Comparison of ENCODE assay signal across 19 cellular contexts in the genomic region with DNA sequence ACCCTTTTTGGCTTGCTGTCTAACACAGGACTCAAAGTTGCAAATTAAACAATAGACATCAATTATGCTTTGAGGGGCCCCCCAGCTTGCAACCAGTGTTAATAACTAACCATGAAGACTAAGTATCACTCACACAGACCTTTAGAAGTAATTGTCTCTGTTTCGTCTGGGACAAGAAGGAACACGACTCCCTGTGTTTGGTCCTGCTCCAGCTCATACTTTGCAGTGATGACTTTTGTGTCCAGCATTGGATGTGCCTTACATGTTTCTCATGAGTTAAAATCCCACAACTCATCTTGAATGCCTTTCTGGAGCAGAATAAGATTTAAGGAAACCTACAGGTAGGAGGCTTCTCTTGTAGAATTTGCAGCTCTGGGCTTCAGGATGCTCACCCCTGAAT. TPM values are rescaled to one million over a fixed set of nuclear protein-coding genes. Genes with fewer than 3 reads are reported as not detected.
A peak's percentile ranks its signal among the peaks of the same experiment; 100 is the strongest.
DNase-seq lines count a peak whose midpoint lies in the region; ATAC-seq, FAIRE-seq and TF ChIP-seq lines count a peak whose summit lies in the region.
"Had no signal": no experiment of that assay in that cellular context is flagged by ENCODE, and none has a peak within 500 bp of the region (broad histone marks: within the 10 kb centered on the region; RNA-seq: fewer than 3 reads in every experiment).

No MANE protein-coding gene starts in this region.

- no peaks in the 10 kb centered on the region for H3K79me2 ChIP-seq in keratinocyte (ENCODE audit: control insufficient read depth, insufficient read depth, low read length)

- DNase-seq in heart left ventricle (no peak), Right ventricle myocardium inferior (ENCODE audit: missing footprints) (no peak), bronchial epithelial cell (ENCODE audit: low read depth) (peak; percentile 76), keratinocyte (ENCODE audit: low read depth, low spot score) (no peak), T-cell (no peak)
- no peak for DNase-seq in naive thymus-derived CD4-positive, alpha-beta T cell
- DNase-seq: BE2C; C1 segment of cervical spinal cord; Caco-2; CD4-positive, alpha-beta T cell; H9 had no signal

- no peak overlapping the region for H3K27ac Mint-ChIP-seq in naive thymus-derived CD4-positive, alpha-beta T cell
- H3K27ac Mint-ChIP-seq in T-cell, result no peak overlapping the region
- H3K27ac Mint-ChIP-seq: CD4-positive, alpha-beta T cell had no signal

- H3K4me3 Mint-ChIP-seq in naive thymus-derived CD4-positive, alpha-beta T cell, result no peak overlapping the region
- H3K4me3 Mint-ChIP-seq in T-cell, result no peak overlapping the region
- H3K4me3 Mint-ChIP-seq: CD4-positive, alpha-beta T cell; H9 had no signal

- FAIRE-seq in bronchial epithelial cell (lab: Jason Lieb, UNC) (no peak), keratinocyte (lab: Jason Lieb, UNC) (peak; percentile 41)
- FAIRE-seq: D721Med, G401.6, GM12891, GM19239, H1 had no signal

- peaks cover 0 to 1% (median 0%) of the 10 kb centered on the region in 11 donors for H3K9me3 Mint-ChIP-seq in naive thymus-derived CD4-positive, alpha-beta T cell
- H3K9me3 Mint-ChIP-seq in T-cell, result peaks cover 0 to 2% (median 0%) of the 10 kb centered on the region in 3 donors
- H3K9me3 Mint-ChIP-seq: CD4-positive, alpha-beta T cell; H9 had no signal

- no peaks in the 10 kb centered on the region for H4K20me1 ChIP-seq in keratinocyte (ENCODE audit: control insufficient read depth, extremely low read depth, insufficient read depth, low read length)

- 40 to 55% (median 50%) methylated on average over 2 of the region's 2 CpGs for WGBS in heart left ventricle, 4 donors

- no peak overlapping the region for H3K9ac ChIP-seq in keratinocyte (ENCODE audit: control insufficient read depth, extremely low read depth, insufficient read depth, low read length)

- H3K4me1 Mint-ChIP-seq in naive thymus-derived CD4-positive, alpha-beta T cell, result no peaks in the 10 kb centered on the region
- H3K4me1 Mint-ChIP-seq in T-cell, result no peaks in the 10 kb centered on the region

- TF ChIP-seq POLR2A in heart left ventricle (IDR thresholded peaks at IDR 0.05), result no peak

- H3K36me3 ChIP-seq in heart left ventricle, result no peaks in the 10 kb centered on the region
- no peaks in the 10 kb centered on the region for H3K36me3 ChIP-seq in bronchial epithelial cell (ENCODE audit: control insufficient read depth, insufficient read depth, low read length)
- no peaks in the 10 kb centered on the region for H3K36me3 ChIP-seq in keratinocyte (ENCODE audit: control insufficient read depth in 2 of 2, extremely low read depth in 1 of 2, insufficient read depth in 2 of 2, low read length in 2 of 2)
- no peaks in the 10 kb centered on the region for H3K36me3 ChIP-seq in naive thymus-derived CD4-positive, alpha-beta T cell (ENCODE audit: control insufficient read depth in 2 of 3, insufficient read depth in 3 of 3, low read length in 3 of 3)
- H3K36me3 ChIP-seq: BE2C had no signal

- CTCF ChIA-PET in naive thymus-derived CD4-positive, alpha-beta T cell (lab: Charles Lee), result interaction anchor here (1.3 kb wide), 1 partner anchor 17 kb away, joined by 3 read pairs; no protein-coding TSS in a partner anchor
- CTCF ChIA-PET in T-cell (lab: Charles Lee), result no interaction called here

- peaks cover 0 to 10% (median 6%) of the 10 kb centered on the region in 5 donors for H3K27me3 Mint-ChIP-seq in naive thymus-derived CD4-positive, alpha-beta T cell
- H3K27me3 Mint-ChIP-seq in T-cell, result peaks cover 4 to 19% of the 10 kb centered on the region in 2 donors

- no peak overlapping the region for H2AFZ ChIP-seq in keratinocyte (ENCODE audit: control insufficient read depth, low read length)

- H3K27me3 ChIP-seq in heart left ventricle (no peaks in the 10 kb centered on the region), bronchial epithelial cell (ENCODE audit: control insufficient read depth, insufficient read depth, low read length) (no peaks in the 10 kb centered on the region), keratinocyte (ENCODE audit: control insufficient read depth, extremely low read depth, insufficient read depth, low read length) (no peaks in the 10 kb centered on the region)
- no peaks in the 10 kb centered on the region for H3K27me3 ChIP-seq in naive thymus-derived CD4-positive, alpha-beta T cell (ENCODE audit: control insufficient read depth in 2 of 2, insufficient read depth in 2 of 2, low read length in 2 of 2)
- H3K27me3 ChIP-seq: BE2C had no signal

- no peak overlapping the region for H3K4me2 ChIP-seq in keratinocyte (ENCODE audit: control insufficient read depth, extremely low read depth, insufficient read depth, low read depth, low read length)

- H3K4me3 ChIP-seq in heart left ventricle, result no peak overlapping the region
- H3K4me3 ChIP-seq in bronchial epithelial cell (ENCODE audit: low read depth, low read length), result no peak overlapping the region
- H3K4me3 ChIP-seq in keratinocyte (ENCODE audit: control insufficient read depth in 2 of 3, extremely low read depth in 1 of 3, insufficient read depth in 2 of 3, low read depth in 1 of 3, low read length in 3 of 3), result no peak overlapping the region
- no peak overlapping the region for H3K4me3 ChIP-seq in naive thymus-derived CD4-positive, alpha-beta T cell (ENCODE audit: low read length)

- no peak for ATAC-seq in heart left ventricle
- no peak for ATAC-seq in Right ventricle myocardium inferior
- no peak for ATAC-seq in naive thymus-derived CD4-positive, alpha-beta T cell
- no peak for ATAC-seq in HG02798 (IDR thresholded peaks at IDR 0.05; ENCODE audit: poor library complexity, unreplicated experiment)
- no peak for ATAC-seq in T-cell (replicated peaks in 1 of 4)

- dilution Hi-C loops in keratinocyte (cut with MboI; ENCODE audit: extremely low pct_ligation_motif_present, low sequenced_read_pairs), result no loop called here

- intact Hi-C loops in heart left ventricle (cut with DNase I), result loop anchor here in 3 of 10 donors (5.0 to 10.0 kb wide), 3 partner anchors 37 to 107 kb away; no protein-coding TSS in a partner anchor
- intact Hi-C loops in Right ventricle myocardium inferior (cut with DNase I), result no loop called here
- intact Hi-C loops in naive thymus-derived CD4-positive, alpha-beta T cell (cut with micrococcal nuclease), result no loop called here

- H3K9me3 ChIP-seq in heart left ventricle (no peaks in the 10 kb centered on the region), keratinocyte (ENCODE audit: control insufficient read depth, low read depth, low read length) (no peaks in the 10 kb centered on the region)
- no peaks in the 10 kb centered on the region for H3K9me3 ChIP-seq in naive thymus-derived CD4-positive, alpha-beta T cell (ENCODE audit: control insufficient read depth in 2 of 3, low read length in 3 of 3)
- H3K9me3 ChIP-seq: BE2C, Caco-2 had no signal

- no peaks in the 10 kb centered on the region for H3K36me3 Mint-ChIP-seq in naive thymus-derived CD4-positive, alpha-beta T cell
- no peaks in the 10 kb centered on the region for H3K36me3 Mint-ChIP-seq in T-cell

- POLR2A ChIA-PET in naive thymus-derived CD4-positive, alpha-beta T cell (lab: Charles Lee), result no interaction called here
- POLR2A ChIA-PET in T-cell (lab: Charles Lee), result no interaction called here

- peaks cover 0 to 21% (median 1%) of the 10 kb centered on the region in 12 donors for H3K4me1 ChIP-seq in heart left ventricle
- H3K4me1 ChIP-seq in keratinocyte (ENCODE audit: control insufficient read depth, extremely low read depth, insufficient read depth, low read length), result peaks cover 10% of the 10 kb centered on the region
- no peaks in the 10 kb centered on the region for H3K4me1 ChIP-seq in naive thymus-derived CD4-positive, alpha-beta T cell (ENCODE audit: control insufficient read depth in 2 of 2, insufficient read depth in 2 of 2, low read length in 2 of 2)
- H3K4me1 ChIP-seq: BE2C, Caco-2 had no signal

- H3K27ac ChIP-seq in heart left ventricle, result peak overlapping the region in 7 of 12 donors; percentile 5 to 75 (median 20)
- no peak overlapping the region for H3K27ac ChIP-seq in keratinocyte (ENCODE audit: control insufficient read depth, insufficient read depth, low read length)
- H3K27ac ChIP-seq in naive thymus-derived CD4-positive, alpha-beta T cell (ENCODE audit: low read depth, low read length), result no peak overlapping the region

- TF ChIP-seq CTCF in heart left ventricle (IDR thresholded peaks at IDR 0.05) (no peak), bronchial epithelial cell (IDR thresholded peaks at IDR 0.05; ENCODE audit: insufficient read depth, low read length, severe bottlenecking) (no peak), keratinocyte (optimal IDR thresholded peaks at IDR 0.05 in 1 of 3, IDR thresholded peaks at IDR 0.05 in 1 of 3, conservative IDR thresholded peaks at IDR 0.05 in 1 of 3; ENCODE audit: extremely low read depth in 1 of 3, insufficient read depth in 2 of 3, low read length in 3 of 3) (no peak)

- no peaks in the 10 kb centered on the region for H3K9me1 ChIP-seq in keratinocyte (ENCODE audit: control insufficient read depth, extremely low read depth, insufficient read depth, low read length)

RNA-seq across cellular contexts. Expression of gene GMNC, which starts 53.1 kb away (rescaled TPM):
- total RNA-seq in heart left ventricle (1 to 10 TPM in 5 of 9 donors, under 1 TPM in 4; 0.20 to 4.4 (median 1.7) TPM), Right ventricle myocardium inferior (4.4 TPM), bronchial epithelial cell (under 0.01 and 0.26 TPM in 2 replicates), T-cell (not detected)
- polyA plus RNA-seq in heart left ventricle (under 1 TPM; 0.04 to 0.06 TPM), keratinocyte (0.04 TPM in 1 of 3 replicates, not detected in the others)
- polyA plus RNA-seq in keratinocyte (2011; ENCODE audit: low read depth), result not detected
- not detected in 2 replicates for polyA plus RNA-seq in keratinocyte (2011; cell fraction: cytosol; rRNA removed)
- polyA plus RNA-seq in keratinocyte (2011; cell fraction: nucleus; rRNA removed), result 0.03 TPM in 1 of 2 replicates, not detected in the other
- polyA plus RNA-seq in keratinocyte (2012; ENCODE audit: low replicate concordance), result not detected in 2 replicates
- polyA minus RNA-seq in keratinocyte, result not detected in 3 replicates
- not detected for polyA minus RNA-seq in keratinocyte (2011; cell fraction: cytosol; rRNA and poly(A)+ RNA removed)
- not detected in 2 replicates for polyA minus RNA-seq in keratinocyte (2011; cell fraction: nucleus; rRNA and poly(A)+ RNA removed)
- not detected for total RNA-seq in naive thymus-derived CD4-positive, alpha-beta T cell
- polyA plus RNA-seq in naive thymus-derived CD4-positive, alpha-beta T cell, result not detected
- total RNA-seq: A172; Caco-2; CD4-positive, alpha-beta T cell; H9; HT-29 had no signal

Comparison
In these comparisons a context has a peak if more than half of its experiments do, and no peak if none do; other contexts are left out.
1. H3K27ac ChIP-seq: peak in heart left ventricle (7 of 12); none in keratinocyte (single experiment) and naive thymus-derived CD4-positive, alpha-beta T cell (single experiment).